Comparison of ENCODE assay signal across 19 cellular contexts in genomic region chr4:146478009-146478408, GRCh38. TPM values are rescaled to one million over a fixed set of nuclear protein-coding genes. Genes with fewer than 3 reads are reported as not detected.
DNase-seq lines count a peak whose midpoint lies in the region; ATAC-seq and TF ChIP-seq lines count a peak whose summit lies in the region.
"Had no signal": no experiment of that assay in that cellular context is flagged by ENCODE, and none has a peak within 500 bp of the region (broad histone marks: within the 10 kb centered on the region; RNA-seq: fewer than 3 reads in every experiment).

No MANE protein-coding gene starts in this region.

- no peak for TF ChIP-seq RAD21 in SK-N-SH (IDR thresholded peaks at IDR 0.05; ENCODE audit: low read length)

- DNase-seq in SK-N-SH, result peak; percentile 4
- no peak for DNase-seq in SK-N-MC (ENCODE audit: low read depth, low spot score)
- no peak for DNase-seq in activated CD8-positive, alpha-beta memory T cell treated with anti-CD3 and anti-CD28 coated beads, Interleukin-2, amount 50 U/mL, for 48 hours
- no peak for DNase-seq in CD4-positive, alpha-beta T cell
- no peak for DNase-seq in natural killer cell treated with Interleukin-12 subunit alpha and Interleukin-12 subunit beta and Interleukin-15 and Interleukin-18, amount 100 ng/mL, for 72 hours (ENCODE audit: low spot score)
- DNase-seq: EL, GOT3, NCI-H1048, NCI-H1436 treated with DMSO at 0.1 percent for 48 hours, NCI-H2029 treated with DMSO at 0.1 percent for 48 hours, NCI-H2227 treated with DMSO at 0.1 percent for 48 hours, NCI-H526, OCI-M1, SHP77 treated with DMSO at 0.1 percent for 48 hours had no signal

- H3K9me2 ChIP-seq in SK-N-SH, result no peaks in the 10 kb centered on the region

- H3K27me3 Mint-ChIP-seq in CD4-positive, alpha-beta T cell, result no peaks in the 10 kb centered on the region
- no peaks in the 10 kb centered on the region for H3K27me3 Mint-ChIP-seq in natural killer cell treated with Interleukin-12 subunit alpha and Interleukin-12 subunit beta and Interleukin-15 and Interleukin-18, amount 100 ng/mL, for 72 hours

- no peak for TF ChIP-seq EP300 in SK-N-SH (IDR thresholded peaks at IDR 0.05; ENCODE audit: borderline replicate concordance in 1 of 2, low read depth in 1 of 2, low read length in 1 of 2)

- H3K4me3 ChIP-seq in SK-N-SH (ENCODE audit: low read depth in 2 of 2, low read length in 1 of 2), result no peak overlapping the region
- H3K4me3 ChIP-seq in SK-N-MC, result no peak overlapping the region
- H3K4me3 ChIP-seq: BLaER1 had no signal

- WGBS in SK-N-SH (ENCODE audit: low lambda C conversion rate), result 53% methylated on average over 3 of the region's 3 CpGs

- H3K36me3 ChIP-seq in SK-N-SH (replicated peaks in 1 of 2; ENCODE audit: control insufficient read depth in 1 of 2, insufficient read depth in 2 of 2, low read length in 1 of 2) (peaks cover 0 to 8% of the 10 kb centered on the region in 2 experiments), SK-N-MC (ENCODE audit: insufficient read depth, low read length) (peaks cover 7% of the 10 kb centered on the region)

- no peak overlapping the region for H3K4me2 ChIP-seq in SK-N-SH
- H3K4me2 ChIP-seq: BLaER1 had no signal

- no peaks in the 10 kb centered on the region for H3K27me3 ChIP-seq in SK-N-SH (ENCODE audit: insufficient read depth)
- H3K27me3 ChIP-seq in CD4-positive, alpha-beta T cell (ENCODE audit: control insufficient read depth, insufficient read depth, low read length), result no peaks in the 10 kb centered on the region
- H3K27me3 ChIP-seq: BLaER1 had no signal

- H3K27ac Mint-ChIP-seq in CD4-positive, alpha-beta T cell, result no peak overlapping the region
- H3K27ac Mint-ChIP-seq in natural killer cell treated with Interleukin-12 subunit alpha and Interleukin-12 subunit beta and Interleukin-15 and Interleukin-18, amount 100 ng/mL, for 72 hours, result no peak overlapping the region

- H3K36me3 Mint-ChIP-seq in CD4-positive, alpha-beta T cell (ENCODE audit: low read depth), result peaks cover 36% of the 10 kb centered on the region
- H3K36me3 Mint-ChIP-seq in natural killer cell treated with Interleukin-12 subunit alpha and Interleukin-12 subunit beta and Interleukin-15 and Interleukin-18, amount 100 ng/mL, for 72 hours, result peaks cover 15% of the 10 kb centered on the region

- H3K9me3 Mint-ChIP-seq in CD4-positive, alpha-beta T cell, result peaks cover 6% of the 10 kb centered on the region
- H3K9me3 Mint-ChIP-seq in natural killer cell treated with Interleukin-12 subunit alpha and Interleukin-12 subunit beta and Interleukin-15 and Interleukin-18, amount 100 ng/mL, for 72 hours, result peaks cover 5% of the 10 kb centered on the region

- no peak overlapping the region for H2AFZ ChIP-seq in SK-N-SH (ENCODE audit: low read depth)

- H3K27ac ChIP-seq in SK-N-SH (ENCODE audit: low read depth in 2 of 2, low read length in 1 of 2) (no peak overlapping the region), SK-N-MC (peak overlapping the region; percentile 61)
- H3K27ac ChIP-seq in CD4-positive, alpha-beta T cell (ENCODE audit: low read depth, low read length), result no peak overlapping the region
- H3K27ac ChIP-seq: 22Rv1, BLaER1 had no signal

- no peaks in the 10 kb centered on the region for H4K20me1 ChIP-seq in SK-N-SH (ENCODE audit: insufficient read depth)
- H4K20me1 ChIP-seq: BLaER1 had no signal

- H3F3A ChIP-seq in SK-N-SH (replicated peaks; ENCODE audit: insufficient read depth), result no peaks in the 10 kb centered on the region

- H3K9me3 ChIP-seq in SK-N-SH (no peaks in the 10 kb centered on the region; the same call in 1 of the 2 replicates), SK-N-MC (ENCODE audit: low read depth, low read length) (peaks cover 2% of the 10 kb centered on the region; the same call in 1 of the 2 replicates)
- H3K9me3 ChIP-seq in CD4-positive, alpha-beta T cell (ENCODE audit: control insufficient read depth, low read length), result peaks cover 7% of the 10 kb centered on the region

- H3K4me1 ChIP-seq in SK-N-SH (ENCODE audit: control insufficient read depth in 1 of 2, insufficient read depth in 2 of 2, low read depth in 1 of 2, low read length in 1 of 2), result peaks cover 0 to 13% of the 10 kb centered on the region in 2 experiments; a peak in 3 of 4 replicates

- TF ChIP-seq CTCF in SK-N-SH (IDR thresholded peaks at IDR 0.05), result no peak
- TF ChIP-seq CTCF in CD4-positive, alpha-beta T cell (IDR thresholded peaks at IDR 0.05), result no peak

- POLR2A ChIA-PET in SK-N-SH (lab: Yijun Ruan, JAX), result no interaction called here
- POLR2A ChIA-PET in CD4-positive, alpha-beta T cell (lab: Charles Lee), result no interaction called here

- ATAC-seq in SK-N-SH treated with all-trans-retinoic acid at 6 μM for 48 hours (no peak), HG03565 (IDR thresholded peaks at IDR 0.05; ENCODE audit: unreplicated experiment) (peak; percentile 56), HG03432 (IDR thresholded peaks at IDR 0.05; ENCODE audit: unreplicated experiment) (no peak)
- no peak for ATAC-seq in CD4-positive, alpha-beta T cell (ENCODE audit: poor library complexity)
- no peak for ATAC-seq in natural killer cell treated with Interleukin-12 subunit alpha and Interleukin-12 subunit beta and Interleukin-15 and Interleukin-18, amount 100 ng/mL, for 72 hours

- H3K4me3 Mint-ChIP-seq in CD4-positive, alpha-beta T cell, result no peak overlapping the region
- no peak overlapping the region for H3K4me3 Mint-ChIP-seq in natural killer cell treated with Interleukin-12 subunit alpha and Interleukin-12 subunit beta and Interleukin-15 and Interleukin-18, amount 100 ng/mL, for 72 hours

- no peak overlapping the region for H3K9ac ChIP-seq in SK-N-SH
- no peak overlapping the region for H3K9ac ChIP-seq in SK-N-MC (ENCODE audit: insufficient read length)
- H3K9ac ChIP-seq: BLaER1 had no signal

- CTCF ChIA-PET in SK-N-SH (lab: Yijun Ruan, JAX), result no interaction called here
- CTCF ChIA-PET in CD4-positive, alpha-beta T cell (lab: Charles Lee), result no interaction called here

- intact Hi-C loops in CD4-positive, alpha-beta T cell (cut with DNase I, micrococcal nuclease), result no loop called here

- H3K79me2 ChIP-seq in SK-N-SH (ENCODE audit: insufficient read depth), result no peaks in the 10 kb centered on the region

- H3K4me1 Mint-ChIP-seq in CD4-positive, alpha-beta T cell (ENCODE audit: low read depth), result peaks cover 6% of the 10 kb centered on the region
- H3K4me1 Mint-ChIP-seq in natural killer cell treated with Interleukin-12 subunit alpha and Interleukin-12 subunit beta and Interleukin-15 and Interleukin-18, amount 100 ng/mL, for 72 hours (ENCODE audit: low read depth in 2 of 2), result peaks cover 17 to 25% of the 10 kb centered on the region in 2 donors

TF ChIP-seq in SK-N-SH, 30 proteins besides CTCF, POLR2A, EP300 and RAD21 (continues in another document):
- TF ChIP-seq, protein P1, sequence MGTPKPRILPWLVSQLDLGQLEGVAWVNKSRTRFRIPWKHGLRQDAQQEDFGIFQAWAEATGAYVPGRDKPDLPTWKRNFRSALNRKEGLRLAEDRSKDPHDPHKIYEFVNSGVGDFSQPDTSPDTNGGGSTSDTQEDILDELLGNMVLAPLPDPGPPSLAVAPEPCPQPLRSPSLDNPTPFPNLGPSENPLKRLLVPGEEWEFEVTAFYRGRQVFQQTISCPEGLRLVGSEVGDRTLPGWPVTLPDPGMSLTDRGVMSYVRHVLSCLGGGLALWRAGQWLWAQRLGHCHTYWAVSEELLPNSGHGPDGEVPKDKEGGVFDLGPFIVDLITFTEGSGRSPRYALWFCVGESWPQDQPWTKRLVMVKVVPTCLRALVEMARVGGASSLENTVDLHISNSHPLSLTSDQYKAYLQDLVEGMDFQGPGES (IDR thresholded peaks at IDR 0.05; ENCODE audit: low read depth, low read length), result no peak
- TF ChIP-seq POLR2AphosphoS5 (IDR thresholded peaks at IDR 0.05; ENCODE audit: low read depth, low read length), result no peak
- no peak for TF ChIP-seq RFX5 (IDR thresholded peaks at IDR 0.05; ENCODE audit: low read length)
- no peak for TF ChIP-seq FOSL2 (IDR thresholded peaks at IDR 0.05; ENCODE audit: borderline replicate concordance, low read depth)
- TF ChIP-seq TCF12 (IDR thresholded peaks at IDR 0.05), result no peak
- TF ChIP-seq MEF2A (IDR thresholded peaks at IDR 0.05; ENCODE audit: borderline replicate concordance, low read depth), result no peak
- TF ChIP-seq MAX (IDR thresholded peaks at IDR 0.05; ENCODE audit: low read depth), result no peak
- no peak for TF ChIP-seq GATA2 (CRISPR knock-in tag; IDR thresholded peaks at IDR 0.05)
- TF ChIP-seq SMC3 (IDR thresholded peaks at IDR 0.05; ENCODE audit: low read depth, low read length), result no peak

TF ChIP-seq in SK-N-SH treated with all-trans-retinoic acid at 6 μM for 48 hours, 23 proteins besides CTCF, POLR2A, EP300 and RAD21 (continues in another document):
- no peak for TF ChIP-seq CSDC2 (CRISPR knock-in tag; IDR thresholded peaks at IDR 0.05)
- TF ChIP-seq, protein P2, sequence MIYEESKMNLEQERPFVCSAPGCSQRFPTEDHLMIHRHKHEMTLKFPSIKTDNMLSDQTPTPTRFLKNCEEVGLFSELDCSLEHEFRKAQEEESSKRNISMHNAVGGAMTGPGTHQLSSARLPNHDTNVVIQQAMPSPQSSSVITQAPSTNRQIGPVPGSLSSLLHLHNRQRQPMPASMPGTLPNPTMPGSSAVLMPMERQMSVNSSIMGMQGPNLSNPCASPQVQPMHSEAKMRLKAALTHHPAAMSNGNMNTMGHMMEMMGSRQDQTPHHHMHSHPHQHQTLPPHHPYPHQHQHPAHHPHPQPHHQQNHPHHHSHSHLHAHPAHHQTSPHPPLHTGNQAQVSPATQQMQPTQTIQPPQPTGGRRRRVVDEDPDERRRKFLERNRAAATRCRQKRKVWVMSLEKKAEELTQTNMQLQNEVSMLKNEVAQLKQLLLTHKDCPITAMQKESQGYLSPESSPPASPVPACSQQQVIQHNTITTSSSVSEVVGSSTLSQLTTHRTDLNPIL (CRISPR knock-in tag; IDR thresholded peaks at IDR 0.05; ENCODE audit: low read depth), result no peak
- TF ChIP-seq, protein P3, sequence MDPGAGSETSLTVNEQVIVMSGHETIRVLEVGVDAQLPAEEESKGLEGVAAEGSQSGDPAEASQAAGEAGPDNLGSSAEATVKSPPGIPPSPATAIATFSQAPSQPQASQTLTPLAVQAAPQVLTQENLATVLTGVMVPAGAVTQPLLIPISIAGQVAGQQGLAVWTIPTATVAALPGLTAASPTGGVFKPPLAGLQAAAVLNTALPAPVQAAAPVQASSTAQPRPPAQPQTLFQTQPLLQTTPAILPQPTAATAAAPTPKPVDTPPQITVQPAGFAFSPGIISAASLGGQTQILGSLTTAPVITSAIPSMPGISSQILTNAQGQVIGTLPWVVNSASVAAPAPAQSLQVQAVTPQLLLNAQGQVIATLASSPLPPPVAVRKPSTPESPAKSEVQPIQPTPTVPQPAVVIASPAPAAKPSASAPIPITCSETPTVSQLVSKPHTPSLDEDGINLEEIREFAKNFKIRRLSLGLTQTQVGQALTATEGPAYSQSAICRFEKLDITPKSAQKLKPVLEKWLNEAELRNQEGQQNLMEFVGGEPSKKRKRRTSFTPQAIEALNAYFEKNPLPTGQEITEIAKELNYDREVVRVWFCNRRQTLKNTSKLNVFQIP (CRISPR knock-in tag; IDR thresholded peaks at IDR 0.05; ENCODE audit: borderline replicate concordance, low read depth), result no peak

RNA-seq across cellular contexts. Expression of gene SLC10A7, which starts 43.7 kb away (rescaled TPM):
- polyA plus RNA-seq in SK-N-SH (2012; rRNA removed), result 3.3 and 4.8 TPM in 2 replicates
- polyA plus RNA-seq in SK-N-SH (2012; cell fraction: cytosol; rRNA removed), result 4.4 and 4.5 TPM in 2 replicates
- polyA plus RNA-seq in SK-N-SH (2012; cell fraction: nucleus; rRNA removed), result 2.3 and 5.6 TPM in 2 replicates
- total RNA-seq in CD4-positive, alpha-beta T cell, result 1 to 10 TPM; 8.7 to 9.9 TPM
- 10 to 100 TPM; 31.1 to 33.9 TPM for total RNA-seq in natural killer cell treated with Interleukin-12 subunit alpha and Interleukin-12 subunit beta and Interleukin-15 and Interleukin-18, amount 100 ng/mL, for 72 hours
